Comparison of ENCODE assay signal across 28 cellular contexts in genomic region chr17:54840885-54841614, GRCh38. TPM values are rescaled to one million over a fixed set of nuclear protein-coding genes. Genes with fewer than 3 reads are reported as not detected.
"Had no signal": no experiment of that assay in that cellular context is flagged by ENCODE, and none has a peak within 500 bp of the region (broad histone marks: within the 10 kb centered on the region; RNA-seq: fewer than 3 reads in every experiment).

No MANE protein-coding gene starts in this region.

- H3K9me3 Mint-ChIP-seq: activated CD4-positive, alpha-beta T cell treated with anti-CD3 and anti-CD28 coated beads, Interleukin-2, amount 10 ng/mL, durations not matched to agents 24 days and 14 days; activated naive CD8-positive, alpha-beta T cell treated with anti-CD3 and anti-CD28 coated beads for 36 hours; activated T-cell treated with anti-CD3 and anti-CD28 coated beads, Interleukin-2, amount 50 U/mL, for 72 hours; activated T-helper 17 cell treated with anti-CD3 and anti-CD28 coated beads, Interleukin-2, amount 50 U/mL, for 72 hours; T-helper 1 cell treated with Interleukin-12 subunit alpha and Interleukin-12 subunit beta and Interleukin-4 antibody, amounts not matched to agents 30 μg/mL and 1 μg/mL, for 36 hours; T-helper 2 cell treated with Interferon-gamma antibody and Interleukin-4, amounts not matched to agents 5 μg/mL and 100 μg/mL, for 36 hours had no signal

- H3K27me3 ChIP-seq: ascending aorta, breast epithelium had no signal

- H3K4me3 ChIP-seq: ascending aorta, breast epithelium, K562, SJSA1 had no signal

- H3K4me1 ChIP-seq: ascending aorta, breast epithelium, SJSA1 had no signal

- H3K27ac Mint-ChIP-seq: activated CD4-positive, alpha-beta T cell treated with anti-CD3 and anti-CD28 coated beads, Interleukin-2, amount 10 ng/mL, durations not matched to agents 24 days and 14 days; activated CD8-positive, alpha-beta T cell treated with anti-CD3 and anti-CD28 coated beads for 36 hours; activated naive CD8-positive, alpha-beta T cell treated with anti-CD3 and anti-CD28 coated beads for 36 hours; activated T-cell treated with anti-CD3 and anti-CD28 coated beads, Interleukin-2, amount 50 U/mL, for 72 hours; activated T-helper 17 cell treated with anti-CD3 and anti-CD28 coated beads, Interleukin-2, amount 50 U/mL, for 72 hours; T-helper 1 cell treated with Interleukin-12 subunit alpha and Interleukin-12 subunit beta and Interleukin-4 antibody, amounts not matched to agents 30 μg/mL and 1 μg/mL, for 36 hours; T-helper 2 cell treated with Interferon-gamma antibody and Interleukin-4, amounts not matched to agents 5 μg/mL and 100 μg/mL, for 36 hours had no signal

- H3K4me1 Mint-ChIP-seq: activated CD4-positive, alpha-beta T cell treated with anti-CD3 and anti-CD28 coated beads, Interleukin-2, amount 10 ng/mL, durations not matched to agents 24 days and 14 days; activated naive CD8-positive, alpha-beta T cell treated with anti-CD3 and anti-CD28 coated beads for 36 hours; activated T-helper 17 cell treated with anti-CD3 and anti-CD28 coated beads, Interleukin-2, amount 50 U/mL, for 72 hours had no signal

- H3K36me3 Mint-ChIP-seq: activated naive CD8-positive, alpha-beta T cell treated with anti-CD3 and anti-CD28 coated beads for 36 hours had no signal

- FAIRE-seq: K562, TTC549 had no signal

- H3K36me3 ChIP-seq: ascending aorta, breast epithelium, SJSA1 had no signal

- H3K9ac ChIP-seq: SK-N-SH had no signal

- DNase-seq: activated CD4-positive, alpha-beta T cell treated with anti-CD3 and anti-CD28 coated beads, Interleukin-2, amount 10 ng/mL, durations not matched to agents 24 days and 14 days; activated CD4-positive, alpha-beta T cell treated with anti-CD3 and anti-CD28 coated beads, Interleukin-2, amount 50 U/mL, for 4 hours; activated CD8-positive, alpha-beta T cell treated with anti-CD3 and anti-CD28 coated beads for 36 hours; activated effector memory CD4-positive, alpha-beta T cell treated with anti-CD3 and anti-CD28 coated beads, Interleukin-2, amount 50 U/mL, for 16 hours; activated naive CD4-positive, alpha-beta T cell; activated naive CD4-positive, alpha-beta T cell treated with anti-CD3 and anti-CD28 coated beads, Interleukin-2, amount 50 U/mL, for 16 hours; activated naive CD8-positive, alpha-beta T cell treated with anti-CD3 and anti-CD28 coated beads for 36 hours; activated T-cell treated with anti-CD3 and anti-CD28 coated beads, Interleukin-2, amount 50 U/mL, for 1 hour; activated T-cell treated with anti-CD3 and anti-CD28 coated beads, Interleukin-2, amount 50 U/mL, for 72 hours; amniotic stem cell; NCI-H1048; NCI-H1105 treated with DMSO at 0.1 percent for 48 hours; NCI-H1436; NCI-H1694; NCI-H2029; NCI-H345; NCI-H524 treated with DMSO at 0.1 percent for 48 hours; SHP77 treated with DMSO at 0.1 percent for 48 hours; SK-N-SH had no signal

- H3K4me2 ChIP-seq: SK-N-SH had no signal

- ATAC-seq: activated CD8-positive, alpha-beta T cell treated with anti-CD3 and anti-CD28 coated beads for 36 hours; activated T-cell treated with anti-CD3 and anti-CD28 coated beads, Interleukin-2, amount 50 U/mL, for 72 hours; activated T-helper 17 cell treated with anti-CD3 and anti-CD28 coated beads, Interleukin-2, amount 50 U/mL, for 72 hours; K562; Panc1 had no signal

- H3K4me3 Mint-ChIP-seq: activated CD4-positive, alpha-beta T cell treated with anti-CD3 and anti-CD28 coated beads, Interleukin-2, amount 10 ng/mL, durations not matched to agents 24 days and 14 days; activated CD8-positive, alpha-beta T cell treated with anti-CD3 and anti-CD28 coated beads for 36 hours; activated naive CD8-positive, alpha-beta T cell treated with anti-CD3 and anti-CD28 coated beads for 36 hours; activated T-cell treated with anti-CD3 and anti-CD28 coated beads, Interleukin-2, amount 50 U/mL, for 72 hours; activated T-helper 17 cell treated with anti-CD3 and anti-CD28 coated beads, Interleukin-2, amount 50 U/mL, for 72 hours; T-helper 1 cell treated with Interleukin-12 subunit alpha and Interleukin-12 subunit beta and Interleukin-4 antibody, amounts not matched to agents 30 μg/mL and 1 μg/mL, for 36 hours; T-helper 2 cell treated with Interferon-gamma antibody and Interleukin-4, amounts not matched to agents 5 μg/mL and 100 μg/mL, for 36 hours had no signal

- H3K27me3 Mint-ChIP-seq: activated CD4-positive, alpha-beta T cell treated with anti-CD3 and anti-CD28 coated beads, Interleukin-2, amount 10 ng/mL, durations not matched to agents 24 days and 14 days; activated CD8-positive, alpha-beta T cell treated with anti-CD3 and anti-CD28 coated beads for 36 hours; activated naive CD8-positive, alpha-beta T cell treated with anti-CD3 and anti-CD28 coated beads for 36 hours had no signal

- H3K27ac ChIP-seq: ascending aorta, breast epithelium, SJSA1 had no signal

- H3K9me3 ChIP-seq: ascending aorta, SJSA1, SK-N-SH had no signal

RNA-seq across cellular contexts. Expression of gene TOM1L1, which starts 59.6 kb away (rescaled TPM):
- total RNA-seq: activated CD8-positive, alpha-beta T cell treated with anti-CD3 and anti-CD28 coated beads for 36 hours had no signal
